In the genomic region with DNA sequence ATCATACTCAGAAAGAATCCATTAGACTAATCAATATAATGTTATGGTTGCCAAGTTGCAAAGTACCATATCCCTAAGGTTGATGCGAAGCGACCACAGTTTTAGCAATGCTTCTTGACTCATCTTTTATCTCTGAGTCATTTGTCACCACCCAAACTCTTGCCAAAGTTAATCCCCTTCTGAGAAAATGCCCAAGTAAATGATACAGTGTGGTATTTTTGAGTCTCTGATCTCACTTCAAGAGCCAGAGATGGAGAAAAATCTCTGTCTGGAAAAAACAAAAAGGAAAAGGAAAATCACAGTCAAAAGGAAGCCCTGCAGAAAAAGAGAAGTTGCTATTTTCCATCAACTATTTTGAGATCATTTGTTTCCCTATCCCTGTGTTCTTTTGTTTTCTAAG, we compare ENCODE assay signal across 1 cellular context.
TF ChIP-seq lines count a peak whose summit lies in the region.

No MANE protein-coding gene starts in this region.

TF ChIP-seq in WTC11, 78 proteins besides CTCF, POLR2A, EP300 and RAD21 (continued from another document):
- TF ChIP-seq ZNF671 (CRISPR knock-in tag; IDR thresholded peaks at IDR 0.05): no peak
- TF ChIP-seq ZNF423 (CRISPR knock-in tag; IDR thresholded peaks at IDR 0.05): no peak
